Comparison of ENCODE assay signal across 1 cellular context in genomic region chr9:120925535-120926396, GRCh38.
TF ChIP-seq lines count a peak whose summit lies in the region.

No MANE protein-coding gene starts in this region.

TF ChIP-seq in GM12878, 131 proteins besides CTCF, POLR2A, EP300 and RAD21 (continued from another document and continues in another):
- TF ChIP-seq REST (IDR thresholded peaks at IDR 0.05; ENCODE audit: low read depth, low read length) (no peak), WRNIP1 (IDR thresholded peaks at IDR 0.05; ENCODE audit: borderline replicate concordance, low read depth, low read length) (no peak; the same call in 1 of the 2 replicates), BMI1 (IDR thresholded peaks at IDR 0.05; ENCODE audit: borderline replicate concordance) (no peak), ZBTB33 (IDR thresholded peaks at IDR 0.05) (no peak), CEBPB (IDR thresholded peaks at IDR 0.05; ENCODE audit: borderline replicate concordance in 1 of 2, low read depth in 2 of 2, low read length in 2 of 2) (no peak), TCF7 (IDR thresholded peaks at IDR 0.05; ENCODE audit: borderline replicate concordance) (no peak), KLF5 (IDR thresholded peaks at IDR 0.05; ENCODE audit: partially characterized antibody) (no peak), SP1 (IDR thresholded peaks at IDR 0.05; ENCODE audit: low read depth, low read length) (peak; percentile 13), BACH1 (IDR thresholded peaks at IDR 0.05; ENCODE audit: borderline replicate concordance) (peak; percentile 44), EZH2 (IDR thresholded peaks at IDR 0.05; ENCODE audit: borderline replicate concordance, control insufficient read depth, low read depth, low read length) (no peak), E2F4 (IDR thresholded peaks at IDR 0.05; ENCODE audit: low read depth, low read length) (no peak), ELK1 (IDR thresholded peaks at IDR 0.05; ENCODE audit: low read depth, low read length) (no peak; the same call in 1 of the 2 replicates), TBL1XR1 (IDR thresholded peaks at IDR 0.05; ENCODE audit: low read depth, low read length) (peak; percentile 15; the same call in 1 of the 2 replicates), ESRRA (IDR thresholded peaks at IDR 0.05; ENCODE audit: low read length) (no peak), NR2C1 (IDR thresholded peaks at IDR 0.05) (no peak), E4F1 (IDR thresholded peaks at IDR 0.05; ENCODE audit: borderline replicate concordance, partially characterized antibody) (no peak), RFX5 (IDR thresholded peaks at IDR 0.05; ENCODE audit: low read depth, low read length) (no peak), EED (IDR thresholded peaks at IDR 0.05; ENCODE audit: low read depth) (peak; percentile 70; the same call in 1 of the 2 replicates), ZNF217 (IDR thresholded peaks at IDR 0.05) (no peak), BCL11A (IDR thresholded peaks at IDR 0.05; ENCODE audit: low read depth, low read length) (peak; percentile 69; the same call in 1 of the 2 replicates), ZNF207 (IDR thresholded peaks at IDR 0.05; ENCODE audit: borderline replicate concordance) (no peak), IRF3 (IDR thresholded peaks at IDR 0.05) (no peak), YY1 (IDR thresholded peaks at IDR 0.05; ENCODE audit: low read depth, low read length) (peak; percentile 53), CUX1 (IDR thresholded peaks at IDR 0.05; ENCODE audit: insufficient replicate concordance, low read depth, low read length) (no peak), HDAC2 (IDR thresholded peaks at IDR 0.05) (no peak), YBX1 (IDR thresholded peaks at IDR 0.05) (no peak), CREM (IDR thresholded peaks at IDR 0.05; ENCODE audit: low read depth) (peak; percentile 94), HDAC6 (IDR thresholded peaks at IDR 0.05; ENCODE audit: unreplicated experiment) (no peak), JUND (IDR thresholded peaks at IDR 0.05; ENCODE audit: low read depth, low read length) (0 out of 2 replicates have a peak, but pooled peaks have one; percentile 46), EGR1 (IDR thresholded peaks at IDR 0.05; ENCODE audit: borderline replicate concordance in 1 of 2, low read depth in 2 of 2, low read length in 2 of 2) (0 out of 3 replicates have a peak, but pooled peaks of 1 of the 2 experiments have one; percentile 26), NR2C2 (IDR thresholded peaks at IDR 0.05; ENCODE audit: borderline replicate concordance, control insufficient read depth, insufficient read length, low read depth) (no peak), ZBTB40 (IDR thresholded peaks at IDR 0.05; ENCODE audit: borderline replicate concordance) (no peak), MEF2A (IDR thresholded peaks at IDR 0.05; ENCODE audit: insufficient read depth, low read depth, low read length) (no peak), MXI1 (IDR thresholded peaks at IDR 0.05; ENCODE audit: low read depth, low read length) (0 out of 2 replicates have a peak, but pooled peaks have one; percentile 22), KDM1A (IDR thresholded peaks at IDR 0.05; ENCODE audit: borderline replicate concordance) (no peak), TARDBP (IDR thresholded peaks at IDR 0.05; ENCODE audit: borderline replicate concordance) (0 out of 2 replicates have a peak, but pooled peaks have one; percentile 29), SUPT20H (IDR thresholded peaks at IDR 0.05; ENCODE audit: borderline replicate concordance, control insufficient read depth, low read depth, low read length) (no peak), SPI1 (IDR thresholded peaks at IDR 0.05; ENCODE audit: borderline replicate concordance, insufficient read depth, low read depth, low read length) (no peak), ZNF274 (IDR thresholded peaks at IDR 0.05; ENCODE audit: insufficient read depth, insufficient read length) (no peak)
